8 cellular contexts compared by ENCODE assay signal in the genomic region with DNA sequence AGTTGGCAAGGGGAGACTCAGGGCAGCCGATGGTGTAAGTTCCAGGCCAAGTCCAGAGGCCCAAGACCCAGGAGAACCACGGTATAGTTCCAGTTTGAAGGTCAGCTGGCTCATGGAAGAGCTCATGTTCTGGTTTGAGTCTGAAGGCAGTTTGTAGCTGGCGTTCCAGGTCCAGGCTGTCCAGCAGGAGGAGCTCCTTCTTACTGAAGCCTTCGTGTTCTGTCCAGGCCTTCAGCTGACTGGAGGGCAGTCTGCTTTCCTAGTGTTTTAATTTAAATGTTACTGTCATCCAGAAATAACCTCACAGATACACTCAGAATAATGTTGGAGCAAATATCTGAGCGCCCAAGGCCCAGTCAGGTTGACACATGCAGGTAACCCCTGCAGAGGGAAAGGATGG. TPM values are rescaled to one million over a fixed set of nuclear protein-coding genes. Genes with fewer than 3 reads are reported as not detected.
DNase-seq lines count a peak whose midpoint lies in the region; ATAC-seq and TF ChIP-seq lines count a peak whose summit lies in the region.

No MANE protein-coding gene starts in this region.

- H3K36me3 ChIP-seq in hepatocyte (replicated peaks; ENCODE audit: insufficient read depth, low read depth) = no peaks in the 10 kb centered on the region
- peaks cover 0 to 5% (median 2%) of the 10 kb centered on the region in 4 donors for H3K36me3 ChIP-seq in transverse colon

- H3K27ac ChIP-seq in hepatocyte = no peak overlapping the region
- peak overlapping the region; percentile 76 to 87 (median 83) for H3K27ac ChIP-seq in transverse colon

- in situ Hi-C loops in transverse colon (cut with MboI; ENCODE audit: low pct_ligation_motif_present in 1 of 4, low pct_unique_long_range_greater_than_20kb in 1 of 4, low sequenced_read_pairs in 3 of 4) = no loop called here

- no peaks in the 10 kb centered on the region for H3K9me3 Mint-ChIP-seq in activated T-cell treated with anti-CD3 and anti-CD28 coated beads, Interleukin-2, amount 50 U/mL, for 24 hours
- H3K9me3 Mint-ChIP-seq in activated T-cell treated with anti-CD3 and anti-CD28 coated beads, Interleukin-2, amount 50 U/mL, for 4 hours = no peaks in the 10 kb centered on the region
- H3K9me3 Mint-ChIP-seq in activated naive CD8-positive, alpha-beta T cell treated with anti-CD3 and anti-CD28 coated beads for 36 hours = no peaks in the 10 kb centered on the region

- H3K4me1 Mint-ChIP-seq in activated T-cell treated with anti-CD3 and anti-CD28 coated beads, Interleukin-2, amount 50 U/mL, for 24 hours (ENCODE audit: low read depth) = peaks cover 45% of the 10 kb centered on the region
- H3K4me1 Mint-ChIP-seq in activated T-cell treated with anti-CD3 and anti-CD28 coated beads, Interleukin-2, amount 50 U/mL, for 4 hours (ENCODE audit: low read depth) = peaks cover 45% of the 10 kb centered on the region
- H3K4me1 Mint-ChIP-seq in activated naive CD8-positive, alpha-beta T cell treated with anti-CD3 and anti-CD28 coated beads for 36 hours = peaks cover 31% of the 10 kb centered on the region

- H3K4me3 ChIP-seq in hepatocyte (no peak overlapping the region), transverse colon (no peak overlapping the region)

- no peak for ATAC-seq in activated T-cell treated with anti-CD3 and anti-CD28 coated beads, Interleukin-2, amount 50 U/mL, for 4 hours
- ATAC-seq in GM19397 (IDR thresholded peaks at IDR 0.05; ENCODE audit: unreplicated experiment) (no peak), HG02678 (IDR thresholded peaks at IDR 0.05; ENCODE audit: unreplicated experiment) (no peak)

- H2AFZ ChIP-seq in hepatocyte = no peak overlapping the region

- H3K4me3 Mint-ChIP-seq in activated T-cell treated with anti-CD3 and anti-CD28 coated beads, Interleukin-2, amount 50 U/mL, for 24 hours = no peak overlapping the region
- no peak overlapping the region for H3K4me3 Mint-ChIP-seq in activated T-cell treated with anti-CD3 and anti-CD28 coated beads, Interleukin-2, amount 50 U/mL, for 4 hours
- no peak overlapping the region for H3K4me3 Mint-ChIP-seq in activated naive CD8-positive, alpha-beta T cell treated with anti-CD3 and anti-CD28 coated beads for 36 hours

- H3K27me3 Mint-ChIP-seq in activated T-cell treated with anti-CD3 and anti-CD28 coated beads, Interleukin-2, amount 50 U/mL, for 24 hours = no peaks in the 10 kb centered on the region
- H3K27me3 Mint-ChIP-seq in activated T-cell treated with anti-CD3 and anti-CD28 coated beads, Interleukin-2, amount 50 U/mL, for 4 hours (ENCODE audit: low read depth) = no peaks in the 10 kb centered on the region
- H3K27me3 Mint-ChIP-seq in activated naive CD8-positive, alpha-beta T cell treated with anti-CD3 and anti-CD28 coated beads for 36 hours = no peaks in the 10 kb centered on the region

- intact Hi-C loops in transverse colon (cut with DNase I; ENCODE audit: low total_unique reads) = no loop called here

- H3K4me1 ChIP-seq in hepatocyte (ENCODE audit: insufficient read depth) = peaks cover 13% of the 10 kb centered on the region
- H3K4me1 ChIP-seq in transverse colon = peaks cover 10 to 41% (median 34%) of the 10 kb centered on the region in 4 donors

- H3K9me3 ChIP-seq in hepatocyte (ENCODE audit: low read depth) (no peaks in the 10 kb centered on the region), transverse colon (no peaks in the 10 kb centered on the region)

- H3K27ac Mint-ChIP-seq in activated T-cell treated with anti-CD3 and anti-CD28 coated beads, Interleukin-2, amount 50 U/mL, for 24 hours = peak overlapping the region; percentile 53
- peak overlapping the region; percentile 34 for H3K27ac Mint-ChIP-seq in activated naive CD8-positive, alpha-beta T cell treated with anti-CD3 and anti-CD28 coated beads for 36 hours

- H3K27me3 ChIP-seq in hepatocyte = no peaks in the 10 kb centered on the region
- H3K27me3 ChIP-seq in transverse colon = no peaks in the 10 kb centered on the region

- 70% methylated on average over 5 of the region's 5 CpGs for WGBS in hepatocyte (ENCODE audit: low lambda C conversion rate, missing lambda C conversion rate)
- WGBS in transverse colon (ENCODE audit: low coverage in 1 of 2), 2 donors = 47 to 75% methylated on average over 1 to 5 of the region's 5 CpGs

- TF ChIP-seq POLR2A in transverse colon (IDR thresholded peaks at IDR 0.05) = no peak

- DNase-seq in activated T-cell treated with anti-CD3 and anti-CD28 coated beads, Interleukin-2, amount 50 U/mL, for 24 hours = no peak
- DNase-seq in activated T-cell treated with anti-CD3 and anti-CD28 coated beads, Interleukin-2, amount 50 U/mL, for 4 hours = no peak
- no peak for DNase-seq in activated naive CD8-positive, alpha-beta T cell treated with anti-CD3 and anti-CD28 coated beads for 36 hours
- DNase-seq in hepatocyte (ENCODE audit: low spot score) = peak; percentile 67
- DNase-seq in transverse colon = peak; percentile 40
- no peak for DNase-seq in NOMO-1 treated with DMSO at 0.1 percent for 48 hours (lab: John Stamatoyannopoulos, UW; ENCODE audit: unreplicated experiment)

- TF ChIP-seq CTCF in hepatocyte (IDR thresholded peaks at IDR 0.05; ENCODE audit: poor library complexity) = peak; percentile 51
- TF ChIP-seq CTCF in transverse colon (IDR thresholded peaks at IDR 0.05) = peak; percentile 29 to 59 (median 41)

- no peaks in the 10 kb centered on the region for H3K9me2 ChIP-seq in hepatocyte (replicated peaks; ENCODE audit: insufficient read depth)

- no peak for TF ChIP-seq EP300 in transverse colon (IDR thresholded peaks at IDR 0.05; ENCODE audit: low read depth)

- H3K4me2 ChIP-seq in hepatocyte = no peak overlapping the region

- H3K36me3 Mint-ChIP-seq in activated T-cell treated with anti-CD3 and anti-CD28 coated beads, Interleukin-2, amount 50 U/mL, for 24 hours (ENCODE audit: low read depth) = peaks cover 71% of the 10 kb centered on the region
- peaks cover 20% of the 10 kb centered on the region for H3K36me3 Mint-ChIP-seq in activated T-cell treated with anti-CD3 and anti-CD28 coated beads, Interleukin-2, amount 50 U/mL, for 4 hours (ENCODE audit: insufficient read depth)
- H3K36me3 Mint-ChIP-seq in activated naive CD8-positive, alpha-beta T cell treated with anti-CD3 and anti-CD28 coated beads for 36 hours = peaks cover 23% of the 10 kb centered on the region

- H3K79me2 ChIP-seq in hepatocyte = peaks cover 60% of the 10 kb centered on the region

- H4K20me1 ChIP-seq in hepatocyte (ENCODE audit: insufficient read depth, poor library complexity, severe bottlenecking) = peaks cover 28% of the 10 kb centered on the region

RNA-seq across cellular contexts. Expression of gene SUN1, which starts 4.2 kb away (rescaled TPM):
- total RNA-seq in activated T-cell treated with anti-CD3 and anti-CD28 coated beads, Interleukin-2, amount 50 U/mL, for 4 hours = 10 to 100 TPM; 61.5 to 69.1 (median 63.0) TPM
- 10 to 100 TPM; 50.1 to 53.4 TPM for total RNA-seq in activated naive CD8-positive, alpha-beta T cell treated with anti-CD3 and anti-CD28 coated beads for 36 hours
- total RNA-seq in hepatocyte (101 and 109 TPM in 2 replicates), transverse colon (100 to 1,000 TPM in 3 of 4 donors, 10 to 100 TPM in 1; 92.7 to 569 (median 162) TPM)
- polyA plus RNA-seq in hepatocyte = 72.3 and 75.0 TPM in 2 replicates

RNA-seq across cellular contexts. Expression of gene GET4, which starts 39.9 kb away (rescaled TPM):
- 10 to 100 TPM; 47.9 to 55.3 (median 52.1) TPM for total RNA-seq in activated T-cell treated with anti-CD3 and anti-CD28 coated beads, Interleukin-2, amount 50 U/mL, for 4 hours
- total RNA-seq in activated naive CD8-positive, alpha-beta T cell treated with anti-CD3 and anti-CD28 coated beads for 36 hours = 10 to 100 TPM; 35.2 to 39.6 TPM
- total RNA-seq in hepatocyte (46.3 and 48.3 TPM in 2 replicates), transverse colon (100 to 1,000 TPM in 2 of 4 donors, 10 to 100 TPM in 2; 49.4 to 116 (median 85.2) TPM)
- polyA plus RNA-seq in hepatocyte = 102 and 126 TPM in 2 replicates

Comparison
In these comparisons a context has a peak if more than half of its experiments do, and no peak if none do; other contexts are left out.
1. DNase-seq: peak in hepatocyte (single experiment) and transverse colon (single experiment); none in activated T-cell treated with anti-CD3 and anti-CD28 coated beads, Interleukin-2, amount 50 U/mL, for 24 hours (single experiment), activated T-cell treated with anti-CD3 and anti-CD28 coated beads, Interleukin-2, amount 50 U/mL, for 4 hours (single experiment), activated naive CD8-positive, alpha-beta T cell treated with anti-CD3 and anti-CD28 coated beads for 36 hours (single experiment) and NOMO-1 treated with DMSO at 0.1 percent for 48 hours (single experiment).